ENCODE assay signal across 11 cellular contexts in genomic region chr12:113860950-113861349, GRCh38.
A peak's percentile ranks its signal among the peaks of the same experiment; 100 is the strongest.
DNase-seq lines count a peak whose midpoint lies in the region; ATAC-seq and TF ChIP-seq lines count a peak whose summit lies in the region.
"Had no signal": no experiment of that assay in that cellular context is flagged by ENCODE, and none has a peak within 500 bp of the region (broad histone marks: within the 10 kb centered on the region; RNA-seq: fewer than 3 reads in every experiment).

No MANE protein-coding gene starts in this region.

- no peaks in the 10 kb centered on the region for H3K27me3 Mint-ChIP-seq in naive thymus-derived CD4-positive, alpha-beta T cell
- no peaks in the 10 kb centered on the region for H3K27me3 Mint-ChIP-seq in mesothelial cell of epicardium (ENCODE audit: low read depth)

- POLR2A ChIA-PET in naive thymus-derived CD4-positive, alpha-beta T cell (lab: Charles Lee) = no interaction called here

- H3K27ac Mint-ChIP-seq in naive thymus-derived CD4-positive, alpha-beta T cell = no peak overlapping the region
- no peak overlapping the region for H3K27ac Mint-ChIP-seq in mesothelial cell of epicardium

- CTCF ChIA-PET in naive thymus-derived CD4-positive, alpha-beta T cell (lab: Charles Lee) = no interaction called here

- no peak overlapping the region for H3K27ac ChIP-seq in naive thymus-derived CD4-positive, alpha-beta T cell (ENCODE audit: low read depth, low read length)
- H3K27ac ChIP-seq in Peyer's patch = no peak overlapping the region

- peaks cover 10 to 46% (median 20%) of the 10 kb centered on the region in 5 donors for H3K36me3 Mint-ChIP-seq in naive thymus-derived CD4-positive, alpha-beta T cell
- peaks cover 6% of the 10 kb centered on the region for H3K36me3 Mint-ChIP-seq in mesothelial cell of epicardium

- H3K4me3 Mint-ChIP-seq in naive thymus-derived CD4-positive, alpha-beta T cell = no peak overlapping the region
- H3K4me3 Mint-ChIP-seq in mesothelial cell of epicardium = no peak overlapping the region

- H3K4me3 ChIP-seq in cardiac fibroblast (replicated peaks in 1 of 2; ENCODE audit: low read depth in 2 of 2, low read length in 2 of 2) = no peak overlapping the region
- no peak overlapping the region for H3K4me3 ChIP-seq in naive thymus-derived CD4-positive, alpha-beta T cell (ENCODE audit: low read length)
- no peak overlapping the region for H3K4me3 ChIP-seq in Peyer's patch

- no peaks in the 10 kb centered on the region for H3K27me3 ChIP-seq in naive thymus-derived CD4-positive, alpha-beta T cell (ENCODE audit: control insufficient read depth in 2 of 2, insufficient read depth in 2 of 2, low read length in 2 of 2)
- no peaks in the 10 kb centered on the region for H3K27me3 ChIP-seq in Peyer's patch

- TF ChIP-seq CTCF in cardiac fibroblast (IDR thresholded peaks at IDR 0.05; ENCODE audit: low read depth, low read length) (no peak), mesothelial cell of epicardium (IDR thresholded peaks at IDR 0.05; ENCODE audit: unreplicated experiment) (no peak), Peyer's patch (IDR thresholded peaks at IDR 0.05) (no peak)

- DNase-seq in NCI-H226 (peak; percentile 17), cardiac fibroblast (ENCODE audit: low read depth in 2 of 2) (peak; percentile 94), mesothelial cell of epicardium (ENCODE audit: low spot score in 2 of 2, unreplicated experiment in 2 of 2) (no peak), Peyer's patch (no peak)
- DNase-seq in naive thymus-derived CD4-positive, alpha-beta T cell = no peak
- no peak for DNase-seq in stimulated activated CD4-positive, alpha-beta T cell treated with anti-CD3 and anti-CD28 coated beads, Interleukin-2, amount 100 ng/mL, for 48 hours
- DNase-seq: cerebellar nuclear complex, DND-41, NCI-H1417 treated with DMSO at 0.1 percent for 48 hours had no signal

- H3K4me1 Mint-ChIP-seq in naive thymus-derived CD4-positive, alpha-beta T cell = peaks cover 0 to 15% (median 10%) of the 10 kb centered on the region in 7 donors
- peaks cover 7% of the 10 kb centered on the region for H3K4me1 Mint-ChIP-seq in mesothelial cell of epicardium

- ATAC-seq in naive thymus-derived CD4-positive, alpha-beta T cell = peak; percentile 46
- ATAC-seq in GM19035 (IDR thresholded peaks at IDR 0.05; ENCODE audit: unreplicated experiment) = no peak

- no peak for TF ChIP-seq POLR2A in Peyer's patch (IDR thresholded peaks at IDR 0.05)

- H3K9me3 ChIP-seq in ES-I3 (ENCODE audit: control insufficient read depth, insufficient read depth, low read length) (no peaks in the 10 kb centered on the region), Peyer's patch (no peaks in the 10 kb centered on the region)
- no peaks in the 10 kb centered on the region for H3K9me3 ChIP-seq in naive thymus-derived CD4-positive, alpha-beta T cell (ENCODE audit: control insufficient read depth in 2 of 3, low read length in 3 of 3)

- H3K4me1 ChIP-seq in ES-I3 (ENCODE audit: insufficient read depth, low read length) (peaks cover 34% of the 10 kb centered on the region), Peyer's patch (peaks cover 0 to 4% (median 0%) of the 10 kb centered on the region in 4 donors)
- H3K4me1 ChIP-seq in naive thymus-derived CD4-positive, alpha-beta T cell (ENCODE audit: control insufficient read depth in 2 of 2, insufficient read depth in 2 of 2, low read length in 2 of 2) = no peaks in the 10 kb centered on the region

- H3K9me3 Mint-ChIP-seq in naive thymus-derived CD4-positive, alpha-beta T cell = peaks cover 0 to 1% (median 0%) of the 10 kb centered on the region in 11 donors
- peaks cover 7% of the 10 kb centered on the region for H3K9me3 Mint-ChIP-seq in mesothelial cell of epicardium

- intact Hi-C loops in naive thymus-derived CD4-positive, alpha-beta T cell (cut with micrococcal nuclease) = no loop called here

- peak overlapping the region; percentile 7; the same call in 1 of the 2 replicates for H3K9ac ChIP-seq in ES-I3 (ENCODE audit: low read depth, low read length)

- H3K36me3 ChIP-seq in ES-I3 (ENCODE audit: insufficient read depth, low read length) (no peaks in the 10 kb centered on the region), Peyer's patch (peaks cover 0 to 19% (median 0%) of the 10 kb centered on the region in 3 donors)
- peaks cover 0 to 74% (median 6%) of the 10 kb centered on the region in 3 experiments for H3K36me3 ChIP-seq in naive thymus-derived CD4-positive, alpha-beta T cell (ENCODE audit: control insufficient read depth in 2 of 3, insufficient read depth in 3 of 3, low read length in 3 of 3)

Comparison
In these comparisons a context has a peak if more than half of its experiments do, and no peak if none do; other contexts are left out.
1. DNase-seq: peak in NCI-H226 (single experiment) and cardiac fibroblast (2 of 2); none in naive thymus-derived CD4-positive, alpha-beta T cell (0 of 9), mesothelial cell of epicardium (0 of 2), Peyer's patch (0 of 3) and stimulated activated CD4-positive, alpha-beta T cell treated with anti-CD3 and anti-CD28 coated beads, Interleukin-2, amount 100 ng/mL, for 48 hours (0 of 2).